Comparison of ENCODE assay signal across 11 cellular contexts in genomic region chr3:106728315-106728821, GRCh38.
DNase-seq lines count a peak whose midpoint lies in the region; ATAC-seq and TF ChIP-seq lines count a peak whose summit lies in the region.
"Had no signal": no experiment of that assay in that cellular context is flagged by ENCODE, and none has a peak within 500 bp of the region (broad histone marks: within the 10 kb centered on the region; RNA-seq: fewer than 3 reads in every experiment).

No MANE protein-coding gene starts in this region.

- H2AK5ac ChIP-seq in IMR-90 (ENCODE audit: low read depth, low read length): no peak overlapping the region

- POLR2A ChIA-PET in IMR-90 (lab: Charles Lee; ENCODE audit: unreplicated experiment): no interaction called here

- H2BK15ac ChIP-seq in IMR-90 (ENCODE audit: low read depth, low read length): peak overlapping the region; percentile 66; the same call in 2 of the 3 replicates

- peaks cover 8% of the 10 kb centered on the region; the same call in 1 of the 2 replicates for H3K4me1 ChIP-seq in IMR-90 (ENCODE audit: control insufficient read depth, insufficient read depth, low read length)
- H3K4me1 ChIP-seq: BLaER1 treated with 17β-estradiol and CSF1 and Interleukin-3, amounts not matched to agents 10 nM and 100 nM; thyroid gland had no signal

- intact Hi-C loops in IMR-90 (cut with micrococcal nuclease): no loop called here

- dilution Hi-C loops in IMR-90 (cut with HindIII; ENCODE audit: low sequenced_read_pairs, unreplicated experiment): no loop called here

- DNase-seq in ACHN (peak; percentile 80), IMR-90 (peak; percentile 98), cardiac fibroblast (ENCODE audit: low read depth in 2 of 2) (peak; percentile 95 to 99), kidney tubule cell (ENCODE audit: low spot score) (peak; percentile 99), NCI-H146 (lab: John Stamatoyannopoulos, UW) (no peak)
- DNase-seq in stimulated activated CD8-positive, alpha-beta memory T cell treated with anti-CD3 and anti-CD28 coated beads, Interleukin-4, amount 100 ng/mL, for 48 hours: no peak
- DNase-seq: stimulated activated CD4-positive, alpha-beta T cell treated with anti-CD3 and anti-CD28 coated beads, Interleukin-1b, Interleukin-23, amount 100 ng/mL, for 48 hours; thyroid gland had no signal

- TF ChIP-seq RAD21 in IMR-90 (IDR thresholded peaks at IDR 0.05; ENCODE audit: low read length): no peak

- H2BK120ac ChIP-seq in IMR-90 (ENCODE audit: low read depth, low read length): peak overlapping the region; percentile 93; the same call in 1 of the 2 replicates

- no peaks in the 10 kb centered on the region for H3K27me3 ChIP-seq in IMR-90 (ENCODE audit: control insufficient read depth, insufficient read depth, low read length)
- H3K27me3 ChIP-seq: BLaER1 treated with 17β-estradiol and CSF1 and Interleukin-3, amounts not matched to agents 10 nM and 100 nM; thyroid gland had no signal

- H3K27ac ChIP-seq in IMR-90 (ENCODE audit: insufficient read depth, low read length): peak overlapping the region; percentile 12
- H3K27ac ChIP-seq: BLaER1 treated with 17β-estradiol and CSF1 and Interleukin-3, amounts not matched to agents 10 nM and 100 nM; thyroid gland had no signal

- in situ Hi-C loops in ACHN (cut with HindIII; ENCODE audit: low pct_ligation_motif_present, low pct_unique_long_range_greater_than_20kb, low sequenced_read_pairs) (no loop called here), IMR-90 (cut with MboI; ENCODE audit: low sequenced_read_pairs) (no loop called here)

- H3K4ac ChIP-seq in IMR-90 (ENCODE audit: low read depth, low read length): peak overlapping the region; percentile 36; the same call in 1 of the 2 replicates

- no peak overlapping the region for H4K91ac ChIP-seq in IMR-90 (ENCODE audit: insufficient read depth, low read depth, low read length)

- no peaks in the 10 kb centered on the region for H3K79me1 ChIP-seq in IMR-90 (ENCODE audit: low read depth in 1 of 2, low read length in 2 of 2)

- peak overlapping the region; percentile 96; the same call in 1 of the 2 replicates for H3K18ac ChIP-seq in IMR-90 (ENCODE audit: low read depth, low read length)

- H2BK20ac ChIP-seq in IMR-90 (ENCODE audit: low read depth, low read length): peak overlapping the region; percentile 66

- H4K20me1 ChIP-seq in IMR-90 (ENCODE audit: insufficient read depth, low read length): no peaks in the 10 kb centered on the region
- H4K20me1 ChIP-seq: BLaER1 treated with 17β-estradiol and CSF1 and Interleukin-3, amounts not matched to agents 10 nM and 100 nM had no signal

- peak overlapping the region; percentile 91 for H3K56ac ChIP-seq in IMR-90 (ENCODE audit: extremely low read depth, insufficient read depth, low read length)

- CTCF ChIA-PET in IMR-90 (lab: Yijun Ruan, JAX): no interaction called here

- H4K5ac ChIP-seq in IMR-90 (ENCODE audit: low read depth, low read length): peak overlapping the region; percentile 16; the same call in 1 of the 2 replicates

- H3K4me3 ChIP-seq in IMR-90 (ENCODE audit: insufficient read depth, low read depth, low read length): peak overlapping the region; percentile 33; the same call in 1 of the 2 replicates
- H3K4me3 ChIP-seq in cardiac fibroblast (replicated peaks in 1 of 2; ENCODE audit: low read depth in 2 of 2, low read length in 2 of 2): peak overlapping the region in 1 of 2 donors; percentile 13
- H3K4me3 ChIP-seq: BLaER1 treated with 17β-estradiol and CSF1 and Interleukin-3, amounts not matched to agents 10 nM and 100 nM; thyroid gland had no signal

- H2AK9ac ChIP-seq in IMR-90 (replicated peaks; ENCODE audit: low read depth, low read length, poor library complexity): no peak overlapping the region

- H2BK5ac ChIP-seq in IMR-90 (ENCODE audit: low read depth, low read length, poor library complexity, severe bottlenecking): peak overlapping the region; percentile 98

- no peaks in the 10 kb centered on the region for H3K9me3 ChIP-seq in IMR-90 (ENCODE audit: control insufficient read depth, insufficient read depth, low read length)
- H3K9me3 ChIP-seq: BLaER1 treated with 17β-estradiol and CSF1 and Interleukin-3, amounts not matched to agents 10 nM and 100 nM; thyroid gland had no signal

- H4K8ac ChIP-seq in IMR-90 (ENCODE audit: low read depth in 2 of 2, low read length in 2 of 2): peak overlapping the region; percentile 89 to 92

- no CpG with 5 or more reads among the region's 5 CpGs for WGBS in IMR-90 (ENCODE audit: extremely low coverage in 2 of 2, insufficient read length in 1 of 2), 2 experiments

- H3K9ac ChIP-seq in IMR-90 (ENCODE audit: low read depth, low read length): peak overlapping the region; percentile 71; the same call in 1 of the 2 replicates
- H3K9ac ChIP-seq: BLaER1 treated with 17β-estradiol and CSF1 and Interleukin-3, amounts not matched to agents 10 nM and 100 nM had no signal

- H3K36me3 ChIP-seq in IMR-90 (ENCODE audit: control insufficient read depth, insufficient read depth, low read length): no peaks in the 10 kb centered on the region
- H3K36me3 ChIP-seq: BLaER1 treated with 17β-estradiol and CSF1 and Interleukin-3, amounts not matched to agents 10 nM and 100 nM; thyroid gland had no signal

- no peak overlapping the region for H3K23ac ChIP-seq in IMR-90 (ENCODE audit: low read depth, low read length)

- no peaks in the 10 kb centered on the region for H3K9me1 ChIP-seq in IMR-90 (ENCODE audit: insufficient read depth, low read length)

- 0 out of 2 replicates have a peak overlapping the region, but pooled peaks have one; percentile 42 for H3K14ac ChIP-seq in IMR-90 (replicated peaks; ENCODE audit: low read depth, low read length)

- TF ChIP-seq POLR2A in IMR-90 (IDR thresholded peaks at IDR 0.05; ENCODE audit: low read depth, low read length): no peak

- H2AFZ ChIP-seq in IMR-90 (replicated peaks; ENCODE audit: low read length, poor library complexity): no peak overlapping the region

- TF ChIP-seq CTCF in IMR-90 (conservative IDR thresholded peaks at IDR 0.05; ENCODE audit: low read depth, low read length) (no peak), cardiac fibroblast (IDR thresholded peaks at IDR 0.05; ENCODE audit: low read depth, low read length) (no peak)

- H3K4me2 ChIP-seq in IMR-90 (ENCODE audit: low read depth, low read length): peak overlapping the region; percentile 68
- H3K4me2 ChIP-seq: BLaER1 treated with 17β-estradiol and CSF1 and Interleukin-3, amounts not matched to agents 10 nM and 100 nM had no signal

- BruUV-seq in IMR-90 (replicated peaks; lab: Mats Ljungman, UMichigan): no TSS peak

- ATAC-seq in IMR-90 (ENCODE audit: low read depth) (peak; percentile 98), GM21447 (IDR thresholded peaks at IDR 0.05; ENCODE audit: unreplicated experiment) (no peak), HG03520 (IDR thresholded peaks at IDR 0.05; ENCODE audit: unreplicated experiment) (no peak)

TF ChIP-seq in IMR-90, 13 proteins besides CTCF, POLR2A, EP300 and RAD21:
- TF ChIP-seq CEBPB (IDR thresholded peaks at IDR 0.05; ENCODE audit: low read depth, low read length) (peak; percentile 74), FOS (IDR thresholded peaks at IDR 0.05; ENCODE audit: low read depth, low read length) (peak; percentile 71), MAFK (IDR thresholded peaks at IDR 0.05; ENCODE audit: low read depth, low read length) (peak; percentile 37; the same call in 1 of the 2 replicates), MAZ (IDR thresholded peaks at IDR 0.05; ENCODE audit: borderline replicate concordance, low read depth, low read length) (no peak), BHLHE40 (IDR thresholded peaks at IDR 0.05; ENCODE audit: low read depth, low read length) (0 out of 2 replicates have a peak, but pooled peaks have one; percentile 23), NFE2L2 (IDR thresholded peaks at IDR 0.05; ENCODE audit: low read depth, low read length) (0 out of 2 replicates have a peak, but pooled peaks have one; percentile 12)
TF ChIP-seq in IMR-90: peak in this region for 5.

Comparison
In these comparisons a context has a peak if more than half of its experiments do, and no peak if none do; other contexts are left out.
1. DNase-seq: peak in ACHN (single experiment), IMR-90 (single experiment), cardiac fibroblast (2 of 2) and kidney tubule cell (single experiment); none in stimulated activated CD8-positive, alpha-beta memory T cell treated with anti-CD3 and anti-CD28 coated beads, Interleukin-4, amount 100 ng/mL, for 48 hours (single experiment) and NCI-H146 (single experiment).